Comparison of ENCODE assay signal across 22 cellular contexts in genomic region chr6:45461486-45461885, GRCh38.
A peak's percentile ranks its signal among the peaks of the same experiment; 100 is the strongest.
DNase-seq lines count a peak whose midpoint lies in the region; ATAC-seq, FAIRE-seq and TF ChIP-seq lines count a peak whose summit lies in the region.
"Had no signal": no experiment of that assay in that cellular context is flagged by ENCODE, and none has a peak within 500 bp of the region (broad histone marks: within the 10 kb centered on the region; RNA-seq: fewer than 3 reads in every experiment).

No MANE protein-coding gene starts in this region.

- H3K79me2 ChIP-seq in GM23248 (ENCODE audit: insufficient read depth) (peaks cover 22% of the 10 kb centered on the region; the same call in 1 of the 2 replicates), astrocyte (ENCODE audit: insufficient read depth, low read length) (peaks cover 29% of the 10 kb centered on the region)

- 91 to 94% methylated on average over 3 of the region's 3 CpGs for WGBS in GM23248 (ENCODE audit: low coverage in 1 of 2, low lambda C conversion rate in 2 of 2, missing lambda C conversion rate in 2 of 2), 2 experiments

- no peaks in the 10 kb centered on the region for H3F3A ChIP-seq in GM23248 (ENCODE audit: insufficient read depth)

- H2AFZ ChIP-seq in GM23248 (no peak overlapping the region), astrocyte (ENCODE audit: low read depth, low read length) (no peak overlapping the region)

- H3K4me2 ChIP-seq in GM23248 (ENCODE audit: unreplicated experiment) (peak overlapping the region; percentile 6), astrocyte (ENCODE audit: low read length) (peak overlapping the region; percentile 2)
- H3K4me2 ChIP-seq: KMS-11 had no signal

- H3K9me2 ChIP-seq in GM23248 (ENCODE audit: insufficient read depth), result no peaks in the 10 kb centered on the region

- no peaks in the 10 kb centered on the region for H3K27me3 ChIP-seq in GM23248 (replicated peaks; ENCODE audit: insufficient read depth)
- H3K27me3 ChIP-seq in astrocyte (ENCODE audit: insufficient read depth, low read length), result no peaks in the 10 kb centered on the region
- H3K27me3 ChIP-seq in vagina, result no peaks in the 10 kb centered on the region
- H3K27me3 ChIP-seq in ascending aorta, result no peaks in the 10 kb centered on the region

- CTCF ChIA-PET in HEK293 (lab: Yijun Ruan, JAX), result no interaction called here

- H3K4me1 ChIP-seq in GM23248 (ENCODE audit: insufficient read depth) (peaks cover 8% of the 10 kb centered on the region), HEK293 (ENCODE audit: control insufficient read depth, insufficient read depth, low read length) (no peaks in the 10 kb centered on the region), astrocyte (ENCODE audit: insufficient read depth, low read length) (peaks cover 5% of the 10 kb centered on the region), vagina (no peaks in the 10 kb centered on the region), ascending aorta (no peaks in the 10 kb centered on the region)

- no peak overlapping the region for H3K4me3 Mint-ChIP-seq in astrocyte (ENCODE audit: unreplicated experiment)

- POLR2A ChIA-PET in HEK293 (lab: Yijun Ruan, JAX), result no interaction called here

- H3K9me3 Mint-ChIP-seq in astrocyte (ENCODE audit: unreplicated experiment), result no peaks in the 10 kb centered on the region
- H3K9me3 Mint-ChIP-seq: CD4-positive, alpha-beta memory T cell had no signal

- FAIRE-seq in astrocyte (lab: Jason Lieb, UNC), result peak; percentile 75
- FAIRE-seq: GM12878 had no signal

- H3K27me3 Mint-ChIP-seq in astrocyte (ENCODE audit: low read depth, unreplicated experiment), result no peaks in the 10 kb centered on the region
- H3K27me3 Mint-ChIP-seq: CD4-positive, alpha-beta memory T cell had no signal

- no peak for TF ChIP-seq POLR2A in vagina (IDR thresholded peaks at IDR 0.05)

- in situ Hi-C loops in GM23248 (cut with MboI), result no loop called here

- H3K4me3 ChIP-seq in GM23248 (no peak overlapping the region), HEK293 (ENCODE audit: low read depth, low read length) (no peak overlapping the region), astrocyte (ENCODE audit: insufficient read depth, low read depth, low read length) (no peak overlapping the region), fibroblast of pulmonary artery (replicated peaks; ENCODE audit: low read depth, low read length) (no peak overlapping the region), vagina (no peak overlapping the region), ascending aorta (no peak overlapping the region)
- H3K4me3 ChIP-seq: GM12878, SK-N-MC had no signal

- H3K27ac ChIP-seq in GM23248 (no peak overlapping the region), HEK293 (ENCODE audit: extremely low read depth, low read depth, low read length) (no peak overlapping the region), astrocyte (ENCODE audit: low read depth, low read length) (no peak overlapping the region), vagina (no peak overlapping the region), ascending aorta (no peak overlapping the region)
- H3K27ac ChIP-seq: KMS-11, RWPE1, SK-N-MC had no signal

- H4K20me1 ChIP-seq in GM23248 (ENCODE audit: insufficient read depth) (no peaks in the 10 kb centered on the region), astrocyte (ENCODE audit: insufficient read depth, low read length) (peaks cover 6% of the 10 kb centered on the region)

- H3K27ac Mint-ChIP-seq in astrocyte (ENCODE audit: unreplicated experiment), result no peak overlapping the region

- no peak for ATAC-seq in HG03442 (IDR thresholded peaks at IDR 0.05; ENCODE audit: unreplicated experiment)
- ATAC-seq: GM12878 had no signal

- H3K4me1 Mint-ChIP-seq in astrocyte (ENCODE audit: low read depth, unreplicated experiment), result peaks cover 29% of the 10 kb centered on the region

- TF ChIP-seq CTCF in HEK293 (tag by site-specific recombination; IDR thresholded peaks at IDR 0.05) (no peak), astrocyte (IDR thresholded peaks at IDR 0.05; ENCODE audit: insufficient read depth, low read depth, low read length) (no peak), fibroblast of pulmonary artery (IDR thresholded peaks at IDR 0.05; ENCODE audit: low read length, missing control alignments) (no peak), vagina (IDR thresholded peaks at IDR 0.05) (no peak), ascending aorta (IDR thresholded peaks at IDR 0.05) (no peak)

- intact Hi-C loops in vagina (cut with DNase I), result no loop called here
- intact Hi-C loops in ascending aorta (cut with DNase I), result no loop called here

- H3K9me3 ChIP-seq in GM23248 (ENCODE audit: low read depth) (no peaks in the 10 kb centered on the region), HEK293 (ENCODE audit: control insufficient read depth, insufficient read depth, low read depth, low read length) (no peaks in the 10 kb centered on the region), astrocyte (ENCODE audit: insufficient read depth, low read depth, low read length) (no peaks in the 10 kb centered on the region), vagina (no peaks in the 10 kb centered on the region), ascending aorta (no peaks in the 10 kb centered on the region)

- peak; percentile 52 for DNase-seq in GM23248
- peak; percentile 39 for DNase-seq in astrocyte (ENCODE audit: low read depth)
- DNase-seq in fibroblast of pulmonary artery (ENCODE audit: low read depth), result peak; percentile 35
- no peak for DNase-seq in vagina (ENCODE audit: extremely low spot score in 2 of 2)
- no peak for DNase-seq in ascending aorta (ENCODE audit: low spot score in 2 of 2)
- DNase-seq: C1 segment of cervical spinal cord; CD4-positive, alpha-beta memory T cell; COR-L47; DMS53; GDM1; MM.1S; NCI-H1694; NCI-H2029 treated with DMSO at 0.1 percent for 48 hours; NCI-H446 treated with DMSO at 0.1 percent for 48 hours; NCI-H526; SHP77 treated with DMSO at 0.1 percent for 48 hours had no signal

- peaks cover 8% of the 10 kb centered on the region for H3K36me3 Mint-ChIP-seq in astrocyte (ENCODE audit: low read depth, unreplicated experiment)

- H3K9ac ChIP-seq in GM23248 (no peak overlapping the region), astrocyte (ENCODE audit: low read length) (no peak overlapping the region)
- H3K9ac ChIP-seq: KMS-11 had no signal

- peaks cover 5% of the 10 kb centered on the region; the same call in 1 of the 2 replicates for H3K36me3 ChIP-seq in GM23248 (ENCODE audit: low read depth)
- no peaks in the 10 kb centered on the region for H3K36me3 ChIP-seq in HEK293 (ENCODE audit: control insufficient read depth in 2 of 2, insufficient read depth in 1 of 2, low read length in 2 of 2)
- peaks cover 9% of the 10 kb centered on the region for H3K36me3 ChIP-seq in astrocyte (ENCODE audit: insufficient read depth, low read length)
- no peaks in the 10 kb centered on the region for H3K36me3 ChIP-seq in vagina
- H3K36me3 ChIP-seq in ascending aorta, result no peaks in the 10 kb centered on the region

TF ChIP-seq in HEK293, 187 proteins besides CTCF, POLR2A, EP300 and RAD21:
- no peak for TF ChIP-seq ZBTB7A (tag by site-specific recombination; IDR thresholded peaks at IDR 0.05; ENCODE audit: low read depth)
- no peak for TF ChIP-seq ZSCAN16 (tag by site-specific recombination; IDR thresholded peaks at IDR 0.05)
- no peak for TF ChIP-seq ZFP37 (tag by site-specific recombination; IDR thresholded peaks at IDR 0.05)
- 0 out of 2 replicates have a peak, but pooled peaks have one; percentile 11 for TF ChIP-seq ZFHX2 (tag by site-specific recombination; conservative IDR thresholded peaks at IDR 0.05)

Comparison
In these comparisons a context has a peak if more than half of its experiments do, and no peak if none do; other contexts are left out.
1. DNase-seq: peak in GM23248 (single experiment), astrocyte (single experiment) and fibroblast of pulmonary artery (single experiment); none in vagina (0 of 2) and ascending aorta (0 of 2).